Comparison of ENCODE assay signal across 15 cellular contexts in genomic region chr20:40144581-40144980, GRCh38.
"Had no signal": no experiment of that assay in that cellular context is flagged by ENCODE, and none has a peak within 500 bp of the region (broad histone marks: within the 10 kb centered on the region; RNA-seq: fewer than 3 reads in every experiment).

No MANE protein-coding gene starts in this region.

- H3K27ac ChIP-seq: dorsolateral prefrontal cortex, epithelial cell of prostate, spleen, thoracic aorta, upper lobe of left lung had no signal

- H3K36me3 ChIP-seq: spleen, thoracic aorta, upper lobe of left lung had no signal

- DNase-seq: activated CD4-positive, alpha-beta memory T cell treated with anti-CD3 and anti-CD28 coated beads for 36 hours; activated T-cell treated with anti-CD3 and anti-CD28 coated beads for 4 hours; amniotic stem cell; caudate nucleus; dorsolateral prefrontal cortex; endodermal cell; foreskin fibroblast; hippocampal formation; posterior cingulate gyrus; spleen; stimulated activated CD4-positive, alpha-beta T cell treated with anti-CD3 and anti-CD28 coated beads, Interleukin-4, amount 100 ng/mL, for 4 hours; upper lobe of left lung had no signal

- H3K4me1 ChIP-seq: spleen, upper lobe of left lung had no signal

- H3K27me3 ChIP-seq: upper lobe of left lung had no signal

- H3K4me3 ChIP-seq: dorsolateral prefrontal cortex, lung, spleen, thoracic aorta, upper lobe of left lung had no signal

- H3K9me3 ChIP-seq: spleen, thoracic aorta, upper lobe of left lung had no signal
